19 cellular contexts compared by ENCODE assay signal in the genomic region with DNA sequence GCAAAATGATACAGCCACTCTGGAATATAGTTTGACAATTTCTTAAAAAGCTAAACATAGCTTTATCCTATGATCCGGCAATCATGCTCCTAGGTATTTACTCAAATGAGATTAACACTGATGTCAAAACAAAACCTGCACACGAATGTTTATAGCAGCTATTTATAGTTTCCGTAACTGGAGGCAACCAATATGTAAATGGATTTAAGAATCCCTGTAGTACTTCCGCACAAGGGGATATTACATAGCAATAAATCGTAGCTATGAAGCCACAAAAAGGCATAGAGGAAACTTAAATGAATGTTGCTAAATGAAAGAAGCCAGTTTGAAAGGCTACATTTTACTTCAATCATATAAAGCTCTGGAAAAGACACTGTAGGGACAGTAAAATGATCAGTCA.
DNase-seq lines count a peak whose midpoint lies in the region; ATAC-seq and TF ChIP-seq lines count a peak whose summit lies in the region.
"Had no signal": no experiment of that assay in that cellular context is flagged by ENCODE, and none has a peak within 500 bp of the region (broad histone marks: within the 10 kb centered on the region; RNA-seq: fewer than 3 reads in every experiment).

No MANE protein-coding gene starts in this region.

- no peak overlapping the region for H3K27ac ChIP-seq in HEK293 (ENCODE audit: extremely low read depth, low read depth, low read length)
- 0 out of 2 replicates have a peak overlapping the region, but pooled peaks have one; percentile 50 for H3K27ac ChIP-seq in SK-N-MC

- H3K9me3 ChIP-seq in HEK293 (ENCODE audit: control insufficient read depth, insufficient read depth, low read depth, low read length) (no peaks in the 10 kb centered on the region), SK-N-MC (ENCODE audit: low read depth, low read length) (no peaks in the 10 kb centered on the region)
- H3K9me3 ChIP-seq: BE2C had no signal

- CTCF ChIA-PET in HEK293 (lab: Yijun Ruan, JAX) = no interaction called here

- TF ChIP-seq CTCF in HEK293 (tag by site-specific recombination; IDR thresholded peaks at IDR 0.05) (no peak), progenitor cell of endocrine pancreas (IDR thresholded peaks at IDR 0.05; ENCODE audit: unreplicated experiment) (no peak)

- POLR2A ChIA-PET in HEK293 (lab: Yijun Ruan, JAX) = no interaction called here

- H3K36me3 Mint-ChIP-seq in progenitor cell of endocrine pancreas (ENCODE audit: insufficient read depth) = no peaks in the 10 kb centered on the region
- no peaks in the 10 kb centered on the region for H3K36me3 Mint-ChIP-seq in activated naive CD8-positive, alpha-beta T cell treated with anti-CD3 and anti-CD28 coated beads, Interleukin-2, amount 50 U/mL, for 24 hours (ENCODE audit: low read depth)
- H3K36me3 Mint-ChIP-seq: CD4-positive, CD25-positive, alpha-beta regulatory T cell; CD8-positive, alpha-beta memory T cell; IgD-negative memory B cell had no signal

- H3K9ac ChIP-seq in SK-N-MC (ENCODE audit: insufficient read length) = no peak overlapping the region

- peaks cover 3% of the 10 kb centered on the region for H3K9me3 Mint-ChIP-seq in progenitor cell of endocrine pancreas (ENCODE audit: low read depth)
- H3K9me3 Mint-ChIP-seq in activated naive CD8-positive, alpha-beta T cell treated with anti-CD3 and anti-CD28 coated beads, Interleukin-2, amount 50 U/mL, for 24 hours = peaks cover 33% of the 10 kb centered on the region

- H3K4me3 ChIP-seq in HEK293 (ENCODE audit: low read depth, low read length) = no peak overlapping the region
- peak overlapping the region; percentile 14 for H3K4me3 ChIP-seq in SK-N-MC

- peak overlapping the region; percentile 5 for H3K27ac Mint-ChIP-seq in progenitor cell of endocrine pancreas
- H3K27ac Mint-ChIP-seq in activated naive CD8-positive, alpha-beta T cell treated with anti-CD3 and anti-CD28 coated beads, Interleukin-2, amount 50 U/mL, for 24 hours = no peak overlapping the region
- H3K27ac Mint-ChIP-seq: CD8-positive, alpha-beta memory T cell; IgD-negative memory B cell had no signal

- H3K36me3 ChIP-seq in HEK293 (ENCODE audit: control insufficient read depth in 2 of 2, insufficient read depth in 1 of 2, low read length in 2 of 2) = no peaks in the 10 kb centered on the region
- no peaks in the 10 kb centered on the region for H3K36me3 ChIP-seq in SK-N-MC (ENCODE audit: insufficient read depth, low read length)
- H3K36me3 ChIP-seq: BE2C had no signal

- DNase-seq in NCI-H526 treated with DMSO at 0.1 percent for 48 hours (lab: John Stamatoyannopoulos, UW) (peak; percentile 13), SK-N-MC (ENCODE audit: low read depth, low spot score) (peak; percentile 85), progenitor cell of endocrine pancreas (ENCODE audit: low spot score, unreplicated experiment) (no peak)
- DNase-seq in activated naive CD8-positive, alpha-beta T cell treated with anti-CD3 and anti-CD28 coated beads, Interleukin-2, amount 50 U/mL, for 24 hours = no peak
- DNase-seq: ACHN; BE2C; C1 segment of cervical spinal cord; CD4-positive, CD25-positive, alpha-beta regulatory T cell; CD8-positive, alpha-beta memory T cell; COR-L47; GOT3; H7; KBM-7 had no signal

- H3K4me1 Mint-ChIP-seq in progenitor cell of endocrine pancreas (ENCODE audit: low read depth) = peaks cover 16% of the 10 kb centered on the region
- H3K4me1 Mint-ChIP-seq in activated naive CD8-positive, alpha-beta T cell treated with anti-CD3 and anti-CD28 coated beads, Interleukin-2, amount 50 U/mL, for 24 hours = no peaks in the 10 kb centered on the region
- H3K4me1 Mint-ChIP-seq: CD4-positive, CD25-positive, alpha-beta regulatory T cell; CD8-positive, alpha-beta memory T cell had no signal

- H3K27me3 Mint-ChIP-seq in progenitor cell of endocrine pancreas = no peaks in the 10 kb centered on the region
- H3K27me3 Mint-ChIP-seq in activated naive CD8-positive, alpha-beta T cell treated with anti-CD3 and anti-CD28 coated beads, Interleukin-2, amount 50 U/mL, for 24 hours = no peaks in the 10 kb centered on the region
- H3K27me3 Mint-ChIP-seq: CD4-positive, CD25-positive, alpha-beta regulatory T cell; CD8-positive, alpha-beta memory T cell; IgD-negative memory B cell had no signal

- no peak for ATAC-seq in activated naive CD8-positive, alpha-beta T cell treated with anti-CD3 and anti-CD28 coated beads, Interleukin-2, amount 50 U/mL, for 24 hours
- ATAC-seq in HG02798 (IDR thresholded peaks at IDR 0.05; ENCODE audit: poor library complexity, unreplicated experiment) (no peak), HG03045 (IDR thresholded peaks at IDR 0.05; ENCODE audit: unreplicated experiment) (no peak)
- ATAC-seq: HCT116, HepG2 had no signal

- no peak overlapping the region for H3K4me3 Mint-ChIP-seq in progenitor cell of endocrine pancreas (ENCODE audit: low read depth)
- no peak overlapping the region for H3K4me3 Mint-ChIP-seq in activated naive CD8-positive, alpha-beta T cell treated with anti-CD3 and anti-CD28 coated beads, Interleukin-2, amount 50 U/mL, for 24 hours
- H3K4me3 Mint-ChIP-seq: CD4-positive, CD25-positive, alpha-beta regulatory T cell; CD8-positive, alpha-beta memory T cell; IgD-negative memory B cell had no signal

- H3K4me1 ChIP-seq in HEK293 (ENCODE audit: control insufficient read depth, insufficient read depth, low read length) = no peaks in the 10 kb centered on the region
- H3K4me1 ChIP-seq: BE2C had no signal

TF ChIP-seq in HEK293, 187 proteins besides CTCF, POLR2A, EP300 and RAD21:
- TF ChIP-seq ZNF629 (tag by site-specific recombination; IDR thresholded peaks at IDR 0.05) (no peak), ZNF747 (tag by site-specific recombination; IDR thresholded peaks at IDR 0.05) (no peak), ZNF157 (tag by site-specific recombination; IDR thresholded peaks at IDR 0.05) (no peak), TRIM28 (IDR thresholded peaks at IDR 0.05; ENCODE audit: borderline replicate concordance, low read length) (peak; percentile 97), SETDB1 (IDR thresholded peaks at IDR 0.05; ENCODE audit: insufficient read length, low read length) (peak; percentile 70), ZBTB7A (tag by site-specific recombination; IDR thresholded peaks at IDR 0.05; ENCODE audit: low read depth) (no peak), ZNF214 (tag by site-specific recombination; IDR thresholded peaks at IDR 0.05; ENCODE audit: borderline replicate concordance) (no peak), ZNF169 (tag by site-specific recombination; IDR thresholded peaks at IDR 0.05) (no peak)
- TF ChIP-seq, protein P1, sequence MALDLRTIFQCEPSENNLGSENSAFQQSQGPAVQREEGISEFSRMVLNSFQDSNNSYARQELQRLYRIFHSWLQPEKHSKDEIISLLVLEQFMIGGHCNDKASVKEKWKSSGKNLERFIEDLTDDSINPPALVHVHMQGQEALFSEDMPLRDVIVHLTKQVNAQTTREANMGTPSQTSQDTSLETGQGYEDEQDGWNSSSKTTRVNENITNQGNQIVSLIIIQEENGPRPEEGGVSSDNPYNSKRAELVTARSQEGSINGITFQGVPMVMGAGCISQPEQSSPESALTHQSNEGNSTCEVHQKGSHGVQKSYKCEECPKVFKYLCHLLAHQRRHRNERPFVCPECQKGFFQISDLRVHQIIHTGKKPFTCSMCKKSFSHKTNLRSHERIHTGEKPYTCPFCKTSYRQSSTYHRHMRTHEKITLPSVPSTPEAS (tag by site-specific recombination; IDR thresholded peaks at IDR 0.05) = no peak

Comparison
In these comparisons a context has a peak if more than half of its experiments do, and no peak if none do; other contexts are left out.
1. DNase-seq: peak in NCI-H526 treated with DMSO at 0.1 percent for 48 hours (single experiment) and SK-N-MC (single experiment); none in progenitor cell of endocrine pancreas (single experiment) and activated naive CD8-positive, alpha-beta T cell treated with anti-CD3 and anti-CD28 coated beads, Interleukin-2, amount 50 U/mL, for 24 hours (single experiment).